In genomic region chr1:213772711-213773110, GRCh38 we compare ENCODE assay signal across 22 cellular contexts.
"Had no signal": no experiment of that assay in that cellular context is flagged by ENCODE, and none has a peak within 500 bp of the region (broad histone marks: within the 10 kb centered on the region; RNA-seq: fewer than 3 reads in every experiment).

No MANE protein-coding gene starts in this region.

- ATAC-seq: effector memory CD8-positive, alpha-beta T cell; natural killer cell; pancreas; sciatic nerve; stimulated activated naive CD8-positive, alpha-beta T cell treated with anti-CD3 and anti-CD28 coated beads, Interleukin-15, amount 100 ng/mL, for 72 hours; upper lobe of right lung had no signal

- H3K27me3 ChIP-seq: esophagus squamous epithelium, neutrophil, pancreas, suprapubic skin, transverse colon, upper lobe of right lung, uterus had no signal

- H3K36me3 ChIP-seq: esophagus squamous epithelium, neutrophil, pancreas, suprapubic skin, transverse colon, upper lobe of right lung, uterus had no signal

- H3K9me3 ChIP-seq: esophagus squamous epithelium, neutrophil, pancreas, transverse colon, upper lobe of right lung, uterus had no signal

- H3K4me3 ChIP-seq: esophagus squamous epithelium, lung, pancreas, smooth muscle cell, suprapubic skin, transverse colon, upper lobe of right lung, uterus had no signal

- H3K4me1 ChIP-seq: esophagus squamous epithelium, pancreas, suprapubic skin, transverse colon, upper lobe of right lung, uterus had no signal

- DNase-seq: cortex of kidney; effector memory CD8-positive, alpha-beta T cell; erythroblast; esophagus squamous epithelium; foreskin melanocyte; hypothalamus; natural killer cell; pancreas; stimulated activated CD4-positive, alpha-beta T cell treated with anti-CD3 and anti-CD28 coated beads, Interleukin-12 subunit alpha, Interleukin-12 subunit beta, amount 100 ng/mL, for 4 hours; stimulated activated CD4-positive, alpha-beta T cell treated with anti-CD3 and anti-CD28 coated beads, Interleukin-1b, Interleukin-23, amount 100 ng/mL, for 48 hours; stimulated activated CD4-positive, alpha-beta T cell treated with anti-CD3 and anti-CD28 coated beads, Interleukin-4, amount 100 ng/mL, for 1 hour; stimulated activated CD8-positive, alpha-beta memory T cell treated with anti-CD3 and anti-CD28 coated beads, Interleukin-4, amount 100 ng/mL, for 48 hours; stimulated activated naive CD4-positive, alpha-beta T cell; stimulated activated naive CD8-positive, alpha-beta T cell treated with anti-CD3 and anti-CD28 coated beads, Interleukin-15, amount 100 ng/mL, for 72 hours; transverse colon; upper lobe of right lung; uterus had no signal
